2 cellular contexts compared by ENCODE assay signal in genomic region chr15:79881668-79882067, GRCh38.
A peak's percentile ranks its signal among the peaks of the same experiment; 100 is the strongest.
TF ChIP-seq lines count a peak whose summit lies in the region.

No MANE protein-coding gene starts in this region.

TF ChIP-seq in A549, 52 proteins besides CTCF, POLR2A, EP300 and RAD21 (continued from another document):
- TF ChIP-seq ZFP36 (IDR thresholded peaks at IDR 0.05; ENCODE audit: borderline replicate concordance, partially characterized antibody) (no peak), CBX2 (IDR thresholded peaks at IDR 0.05; ENCODE audit: borderline replicate concordance, low read depth) (no peak), POLR2AphosphoS2 (conservative IDR thresholded peaks at IDR 0.05; ENCODE audit: low read length) (no peak), FOSB (CRISPR knock-in tag; IDR thresholded peaks at IDR 0.05) (no peak), HEYL (CRISPR knock-in tag; IDR thresholded peaks at IDR 0.05) (no peak), HMGXB4 (CRISPR knock-in tag; IDR thresholded peaks at IDR 0.05; ENCODE audit: borderline replicate concordance) (no peak), RCOR1 (IDR thresholded peaks at IDR 0.05; ENCODE audit: low read depth, low read length) (no peak), REST (IDR thresholded peaks at IDR 0.05) (no peak), SREBF2 (IDR thresholded peaks at IDR 0.05) (no peak), RFX5 (IDR thresholded peaks at IDR 0.05) (no peak), SMC3 (IDR thresholded peaks at IDR 0.05) (no peak), HDAC2 (IDR thresholded peaks at IDR 0.05) (no peak), JUNB (IDR thresholded peaks at IDR 0.05) (no peak)
TF ChIP-seq in A549: peak in this region for 0.

TF ChIP-seq in HepG2, 621 proteins besides CTCF, POLR2A, EP300 and RAD21 (continued from another document and continues in another):
- TF ChIP-seq NR2C2 (CRISPR knock-in tag; IDR thresholded peaks at IDR 0.05; ENCODE audit: borderline replicate concordance) (no peak), ZNF121 (CRISPR knock-in tag; IDR thresholded peaks at IDR 0.05) (no peak), CEBPG (CRISPR knock-in tag; IDR thresholded peaks at IDR 0.05) (0 out of 2 replicates have a peak, but pooled peaks have one; percentile 32), ZNF253 (CRISPR knock-in tag; IDR thresholded peaks at IDR 0.05; ENCODE audit: borderline replicate concordance) (no peak), ZNF101 (CRISPR knock-in tag; IDR thresholded peaks at IDR 0.05; ENCODE audit: borderline replicate concordance, low read depth) (no peak), NR2F6 (IDR thresholded peaks at IDR 0.05) (0 out of 2 replicates have a peak, but pooled peaks have one; percentile 16), NR2F6 (CRISPR knock-in tag; IDR thresholded peaks at IDR 0.05) (no peak), AHDC1 (CRISPR knock-in tag; IDR thresholded peaks at IDR 0.05; ENCODE audit: borderline replicate concordance) (peak; percentile 34; the same call in 1 of the 2 replicates), PAXIP1 (CRISPR knock-in tag; conservative IDR thresholded peaks at IDR 0.05) (peak; percentile 38; the same call in 1 of the 2 replicates), ZMYM4 (CRISPR knock-in tag; IDR thresholded peaks at IDR 0.05) (peak; percentile 41; the same call in 1 of the 2 replicates), SNAPC5 (CRISPR knock-in tag; IDR thresholded peaks at IDR 0.05; ENCODE audit: borderline replicate concordance) (no peak), PBX3 (CRISPR knock-in tag; IDR thresholded peaks at IDR 0.05; ENCODE audit: borderline replicate concordance) (no peak), THAP7 (CRISPR knock-in tag; IDR thresholded peaks at IDR 0.05) (no peak), TBX2 (CRISPR knock-in tag; IDR thresholded peaks at IDR 0.05; ENCODE audit: borderline replicate concordance) (peak; percentile 80; the same call in 1 of the 2 replicates), SOX6 (IDR thresholded peaks at IDR 0.05) (no peak), SOX6 (CRISPR knock-in tag; IDR thresholded peaks at IDR 0.05) (peak; percentile 63), E2F2 (CRISPR knock-in tag; IDR thresholded peaks at IDR 0.05; ENCODE audit: borderline replicate concordance) (no peak), SALL1 (CRISPR knock-in tag; IDR thresholded peaks at IDR 0.05) (peak; percentile 30; the same call in 1 of the 2 replicates), ARID3A (IDR thresholded peaks at IDR 0.05; ENCODE audit: low read depth, low read length) (no peak), ARID5B (CRISPR knock-in tag; IDR thresholded peaks at IDR 0.05) (peak; percentile 56), HNF4A (CRISPR knock-in tag; IDR thresholded peaks at IDR 0.05) (peak; percentile 22; the same call in 1 of the 2 replicates), MIXL1 (CRISPR knock-in tag; IDR thresholded peaks at IDR 0.05) (0 out of 2 replicates have a peak, but pooled peaks have one; percentile 25), ZNF839 (CRISPR knock-in tag; IDR thresholded peaks at IDR 0.05; ENCODE audit: borderline replicate concordance) (no peak), NCOA2 (CRISPR knock-in tag; IDR thresholded peaks at IDR 0.05) (0 out of 2 replicates have a peak, but pooled peaks have one; percentile 18), FOXP4 (CRISPR knock-in tag; IDR thresholded peaks at IDR 0.05) (peak; percentile 22; the same call in 1 of the 2 replicates), ZBTB42 (CRISPR knock-in tag; IDR thresholded peaks at IDR 0.05) (no peak), HDAC2 (CRISPR knock-in tag; IDR thresholded peaks at IDR 0.05) (0 out of 2 replicates have a peak, but pooled peaks have one; percentile 20), TRIM24 (CRISPR knock-in tag; IDR thresholded peaks at IDR 0.05) (no peak), KDM5B (CRISPR knock-in tag; IDR thresholded peaks at IDR 0.05; ENCODE audit: borderline replicate concordance) (no peak), ZNF292 (CRISPR knock-in tag; IDR thresholded peaks at IDR 0.05; ENCODE audit: borderline replicate concordance, low read depth) (peak; percentile 49; the same call in 1 of the 2 replicates), POLR2AphosphoS5 (IDR thresholded peaks at IDR 0.05; ENCODE audit: low read depth, low read length) (no peak)
